11 cellular contexts compared by ENCODE assay signal in genomic region chr1:41650176-41650519, GRCh38.
DNase-seq lines count a peak whose midpoint lies in the region; ATAC-seq and TF ChIP-seq lines count a peak whose summit lies in the region.
"Had no signal": no experiment of that assay in that cellular context is flagged by ENCODE, and none has a peak within 500 bp of the region (broad histone marks: within the 10 kb centered on the region; RNA-seq: fewer than 3 reads in every experiment).

No MANE protein-coding gene starts in this region.

- H4K8ac ChIP-seq in mesenchymal stem cell (ENCODE audit: low read length) (peak overlapping the region; percentile 36), mesendoderm (ENCODE audit: low read depth, low read length) (no peak overlapping the region)

- no peaks in the 10 kb centered on the region for H3K79me2 ChIP-seq in mesendoderm (ENCODE audit: control insufficient read depth, insufficient read depth, low read length)

- H3K56ac ChIP-seq in mesendoderm (ENCODE audit: low read length), result no peak overlapping the region

- H3K4me1 Mint-ChIP-seq in CD14-positive monocyte, result peaks cover 42% of the 10 kb centered on the region

- H3K4ac ChIP-seq in mesenchymal stem cell (ENCODE audit: low read depth in 1 of 2, low read length in 2 of 2), result no peak overlapping the region
- no peak overlapping the region for H3K4ac ChIP-seq in mesendoderm (ENCODE audit: low read depth, low read length)

- H3K27ac Mint-ChIP-seq in CD14-positive monocyte, result peak overlapping the region in 3 of 7 donors; percentile 6 to 69 (median 20)
- peak overlapping the region; percentile 84 to 93 for H3K27ac Mint-ChIP-seq in activated naive CD4-positive, alpha-beta T cell treated with anti-CD3 and anti-CD28 coated beads, Interleukin-2, amount 50 U/mL, for 72 hours

- H3K4me2 ChIP-seq in mesenchymal stem cell (ENCODE audit: low read length, poor library complexity, severe bottlenecking), result peak overlapping the region; percentile 39
- H3K4me2 ChIP-seq in mesendoderm (ENCODE audit: low read length), result no peak overlapping the region

- 47% methylated on average over 5 of the region's 7 CpGs for WGBS in mesenchymal stem cell
- no CpG with 5 or more reads among the region's 7 CpGs for WGBS in mesendoderm (ENCODE audit: extremely low coverage, insufficient coverage, low lambda C conversion rate)

- H3K4me3 ChIP-seq in NB4 (ENCODE audit: low read depth, low read length), result no peak overlapping the region
- no peak overlapping the region for H3K4me3 ChIP-seq in mesenchymal stem cell (ENCODE audit: insufficient read depth in 1 of 2, low read depth in 1 of 2, low read length in 2 of 2)
- H3K4me3 ChIP-seq in mesendoderm (ENCODE audit: low read length), result no peak overlapping the region

- H3K4me3 Mint-ChIP-seq in CD14-positive monocyte, result peak overlapping the region in 1 of 2 donors; percentile 35

- no peak for TF ChIP-seq POLR2A in NB4 (IDR thresholded peaks at IDR 0.05; ENCODE audit: extremely low read depth, insufficient read length)

- H3K14ac ChIP-seq in mesenchymal stem cell (ENCODE audit: low read length in 2 of 2), result peak overlapping the region in 1 of 2 experiments; percentile 19

- no peak overlapping the region for H2BK120ac ChIP-seq in mesenchymal stem cell (ENCODE audit: low read depth, low read length)
- H2BK120ac ChIP-seq in mesendoderm (ENCODE audit: low read depth, low read length), result no peak overlapping the region

- H3K18ac ChIP-seq in mesenchymal stem cell (ENCODE audit: low read depth in 1 of 2, low read length in 2 of 2) (no peak overlapping the region), mesendoderm (ENCODE audit: low read length) (no peak overlapping the region)

- no peak overlapping the region for H2BK15ac ChIP-seq in mesenchymal stem cell (ENCODE audit: low read depth, poor library complexity, severe bottlenecking)
- H2BK15ac ChIP-seq in mesendoderm (replicated peaks; ENCODE audit: low read depth), result no peak overlapping the region

- H3K36me3 ChIP-seq in mesenchymal stem cell (ENCODE audit: control insufficient read depth in 1 of 2, insufficient read depth in 2 of 2, low read depth in 1 of 2, low read length in 2 of 2) (no peaks in the 10 kb centered on the region), mesendoderm (ENCODE audit: control insufficient read depth, insufficient read depth, low read length) (no peaks in the 10 kb centered on the region)

- H3K23ac ChIP-seq in mesenchymal stem cell (ENCODE audit: low read length in 2 of 2) (no peak overlapping the region), mesendoderm (ENCODE audit: low read length) (no peak overlapping the region)

- H3K79me1 ChIP-seq in mesenchymal stem cell (replicated peaks; ENCODE audit: low read length, poor library complexity, severe bottlenecking) (peaks cover 13% of the 10 kb centered on the region), mesendoderm (ENCODE audit: low read length) (no peaks in the 10 kb centered on the region)

- H2AK5ac ChIP-seq in mesenchymal stem cell (ENCODE audit: low read length, severe bottlenecking) (no peak overlapping the region), mesendoderm (ENCODE audit: low read length) (no peak overlapping the region)

- peak; percentile 50 to 75 for ATAC-seq in activated naive CD4-positive, alpha-beta T cell treated with anti-CD3 and anti-CD28 coated beads, Interleukin-2, amount 50 U/mL, for 72 hours
- ATAC-seq in HG02852 (IDR thresholded peaks at IDR 0.05; ENCODE audit: unreplicated experiment), result no peak

- peaks cover 0 to 1% (median 0%) of the 10 kb centered on the region in 3 donors for H3K27me3 Mint-ChIP-seq in CD14-positive monocyte (ENCODE audit: low read depth in 3 of 3)

- TF ChIP-seq CTCF in CD14-positive monocyte (IDR thresholded peaks at IDR 0.05), result no peak
- TF ChIP-seq CTCF in NB4 (IDR thresholded peaks at IDR 0.05; ENCODE audit: low read depth, low read length), result no peak

- H3K9me3 ChIP-seq in mesenchymal stem cell (ENCODE audit: control insufficient read depth, low read length), result no peaks in the 10 kb centered on the region

- no peak overlapping the region for H4K5ac ChIP-seq in mesendoderm (ENCODE audit: low read length)

- H3K9me3 Mint-ChIP-seq in CD14-positive monocyte, result peaks cover 0 to 3% (median 0%) of the 10 kb centered on the region in 7 donors
- H3K9me3 Mint-ChIP-seq in activated naive CD4-positive, alpha-beta T cell treated with anti-CD3 and anti-CD28 coated beads, Interleukin-2, amount 50 U/mL, for 72 hours, result no peaks in the 10 kb centered on the region

- H3K27me3 ChIP-seq in mesenchymal stem cell (ENCODE audit: control insufficient read depth in 1 of 2, insufficient read depth in 1 of 2, low read length in 2 of 2) (no peaks in the 10 kb centered on the region), mesendoderm (ENCODE audit: insufficient read depth, low read length, poor library complexity) (no peaks in the 10 kb centered on the region)

- peaks cover 5% of the 10 kb centered on the region for H3K4me1 ChIP-seq in mesenchymal stem cell (ENCODE audit: control insufficient read depth, insufficient read depth, low read depth, low read length)
- peaks cover 3% of the 10 kb centered on the region for H3K4me1 ChIP-seq in mesendoderm (ENCODE audit: control insufficient read depth, low read depth, low read length)

- H3K9ac ChIP-seq in mesenchymal stem cell (ENCODE audit: low read length) (no peak overlapping the region), mesendoderm (ENCODE audit: low read length) (no peak overlapping the region)

- H2BK12ac ChIP-seq in mesenchymal stem cell (ENCODE audit: low read length in 2 of 2), result peak overlapping the region in 1 of 2 experiments; percentile 46

- H4K91ac ChIP-seq in mesenchymal stem cell (ENCODE audit: low read length), result no peak overlapping the region

- no peak overlapping the region for H3K27ac ChIP-seq in mesenchymal stem cell (ENCODE audit: low read length, poor library complexity, severe bottlenecking)
- no peak overlapping the region for H3K27ac ChIP-seq in mesendoderm (ENCODE audit: low read depth, low read length)
- H3K27ac ChIP-seq: HL-60 had no signal

- peaks cover 12 to 33% of the 10 kb centered on the region in 2 donors for H3K36me3 Mint-ChIP-seq in CD14-positive monocyte
- peaks cover 10 to 34% of the 10 kb centered on the region in 2 donors for H3K36me3 Mint-ChIP-seq in activated naive CD4-positive, alpha-beta T cell treated with anti-CD3 and anti-CD28 coated beads, Interleukin-2, amount 50 U/mL, for 72 hours

- intact Hi-C loops in CD14-positive monocyte (cut with micrococcal nuclease), result no loop called here

- peak overlapping the region; percentile 46 for H2AFZ ChIP-seq in mesenchymal stem cell (ENCODE audit: low read depth, low read length)

- H2BK5ac ChIP-seq in mesenchymal stem cell (ENCODE audit: low read depth, low read length, poor library complexity, severe bottlenecking) (no peak overlapping the region), mesendoderm (ENCODE audit: low read length) (no peak overlapping the region)

- DNase-seq in CD14-positive monocyte (ENCODE audit: low spot score) (peak; percentile 48), NB4 (ENCODE audit: low read depth) (peak; percentile 56), mesenchymal stem cell (peak; percentile 61), T-helper 9 cell (no peak), mesendoderm (no peak), GM19238 (ENCODE audit: insufficient read length, low spot score) (no peak)
- DNase-seq in activated naive CD4-positive, alpha-beta T cell treated with anti-CD3 and anti-CD28 coated beads, Interleukin-2, amount 50 U/mL, for 72 hours (ENCODE audit: low spot score in 2 of 2), result peak in 1 of 2 donors; percentile 54
- DNase-seq: DMS79, NCI-H510A had no signal

Comparison
In these comparisons a context has a peak if more than half of its experiments do, and no peak if none do; other contexts are left out.
1. DNase-seq: peak in CD14-positive monocyte (single experiment), NB4 (single experiment) and mesenchymal stem cell (single experiment); none in T-helper 9 cell (single experiment), mesendoderm (single experiment) and GM19238 (single experiment).